Comparison of ENCODE assay signal across 19 cellular contexts in the genomic region with DNA sequence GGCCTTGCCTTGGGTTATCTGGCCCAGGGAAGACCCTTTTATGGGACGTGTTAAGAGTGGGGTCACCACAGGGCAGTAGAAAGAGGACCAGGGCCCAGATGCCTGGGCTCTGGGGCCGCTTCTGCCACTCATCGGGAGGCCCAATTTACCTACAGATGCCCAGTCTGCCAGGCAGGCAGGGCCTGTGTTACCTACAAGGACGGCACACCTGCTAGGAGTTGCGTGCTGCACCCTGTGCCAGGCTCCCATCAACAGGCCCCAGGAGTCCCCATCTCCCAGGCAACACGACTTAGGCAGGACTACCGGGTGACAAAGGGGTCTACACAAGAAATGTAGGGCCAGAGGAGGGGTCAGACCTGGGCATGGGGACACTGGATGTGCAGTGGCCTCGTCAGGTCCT. TPM values are rescaled to one million over a fixed set of nuclear protein-coding genes. Genes with fewer than 3 reads are reported as not detected.
DNase-seq lines count a peak whose midpoint lies in the region; ATAC-seq, FAIRE-seq and TF ChIP-seq lines count a peak whose summit lies in the region.
"Had no signal": no experiment of that assay in that cellular context is flagged by ENCODE, and none has a peak within 500 bp of the region (broad histone marks: within the 10 kb centered on the region; RNA-seq: fewer than 3 reads in every experiment).

No MANE protein-coding gene starts in this region.

- no peaks in the 10 kb centered on the region for H3K79me2 ChIP-seq in GM12878 (ENCODE audit: control insufficient read depth, insufficient read depth, low read length)

- intact Hi-C loops in activated naive CD4-positive, alpha-beta T cell treated with anti-CD3 and anti-CD28 coated beads for 36 hours (cut with micrococcal nuclease), result no loop called here
- intact Hi-C loops in GM12878 (cut with micrococcal nuclease; ENCODE audit: unreplicated experiment), result no loop called here
- intact Hi-C loops in ovary (cut with DNase I), result no loop called here

- H2AFZ ChIP-seq in GM12878 (ENCODE audit: control insufficient read depth, low read depth, low read length), result no peak overlapping the region

- H3K36me3 ChIP-seq in GM12878 (ENCODE audit: control insufficient read depth in 2 of 2, insufficient read depth in 2 of 2, low read length in 1 of 2) (peaks cover 66 to 79% of the 10 kb centered on the region in 2 experiments), ovary (no peaks in the 10 kb centered on the region)

- TF ChIP-seq POLR2A in GM12878 (IDR thresholded peaks at IDR 0.05; ENCODE audit: low read depth, low read length) (peak; percentile 33; the same call in 1 of the 2 replicates), ovary (IDR thresholded peaks at IDR 0.05) (no peak)

- no peak overlapping the region for H3K4me2 ChIP-seq in GM12878 (ENCODE audit: control insufficient read depth, insufficient read depth)

- no peak for TF ChIP-seq RAD21 in GM12878 (IDR thresholded peaks at IDR 0.05; ENCODE audit: insufficient read depth, low read depth, low read length)

- no peaks in the 10 kb centered on the region for H3K4me1 Mint-ChIP-seq in activated naive CD4-positive, alpha-beta T cell treated with anti-CD3 and anti-CD28 coated beads, Interleukin-2, amount 10 ng/mL, durations not matched to agents 7 days and 5 days
- H3K4me1 Mint-ChIP-seq in activated naive CD4-positive, alpha-beta T cell treated with anti-CD3 and anti-CD28 coated beads for 36 hours (ENCODE audit: low read depth), result no peaks in the 10 kb centered on the region

- H3K4me3 ChIP-seq in GM12878, result no peak overlapping the region
- no peak overlapping the region for H3K4me3 ChIP-seq in ovary
- H3K4me3 ChIP-seq: colonic mucosa, gastrocnemius medialis, HAP-1, testis had no signal

- H3K9me3 Mint-ChIP-seq in activated naive CD4-positive, alpha-beta T cell treated with anti-CD3 and anti-CD28 coated beads, Interleukin-2, amount 10 ng/mL, durations not matched to agents 7 days and 5 days, result no peaks in the 10 kb centered on the region
- no peaks in the 10 kb centered on the region for H3K9me3 Mint-ChIP-seq in activated naive CD4-positive, alpha-beta T cell treated with anti-CD3 and anti-CD28 coated beads for 36 hours
- H3K9me3 Mint-ChIP-seq: nephron; T-helper 1 cell treated with Interleukin-12 subunit alpha and Interleukin-12 subunit beta and Interleukin-4 antibody, amounts not matched to agents 30 μg/mL and 1 μg/mL, for 36 hours had no signal

- no peak for TF ChIP-seq CTCF in D721Med (IDR thresholded peaks at IDR 0.05; ENCODE audit: insufficient read depth, missing control alignments)
- TF ChIP-seq CTCF in GM12878 (IDR thresholded peaks at IDR 0.05 in 2 of 3, conservative IDR thresholded peaks at IDR 0.05 in 1 of 3; ENCODE audit: control insufficient read depth in 2 of 3, extremely low read depth in 1 of 3, insufficient read depth in 1 of 3, low read depth in 3 of 3, low read length in 3 of 3), result no peak
- TF ChIP-seq CTCF in ovary (IDR thresholded peaks at IDR 0.05), result no peak

- no peaks in the 10 kb centered on the region for H3K27me3 Mint-ChIP-seq in activated naive CD4-positive, alpha-beta T cell treated with anti-CD3 and anti-CD28 coated beads, Interleukin-2, amount 10 ng/mL, durations not matched to agents 7 days and 5 days
- no peaks in the 10 kb centered on the region for H3K27me3 Mint-ChIP-seq in activated naive CD4-positive, alpha-beta T cell treated with anti-CD3 and anti-CD28 coated beads for 36 hours (ENCODE audit: low read depth)

- in situ Hi-C loops in GM12878 (cut with MboI), result no loop called here

- H3K9ac ChIP-seq in GM12878 (ENCODE audit: control insufficient read depth, insufficient read depth, low read length), result no peak overlapping the region

- FAIRE-seq in D721Med (lab: Jason Lieb, UNC) (no peak), GM12878 (lab: Jason Lieb, UNC) (no peak)
- FAIRE-seq: astrocyte had no signal

- H3K27me3 ChIP-seq in GM12878 (replicated peaks in 1 of 2; ENCODE audit: control insufficient read depth in 2 of 2, insufficient read depth in 2 of 2, low read length in 1 of 2), result no peaks in the 10 kb centered on the region
- H3K27me3 ChIP-seq in ovary, result no peaks in the 10 kb centered on the region
- H3K27me3 ChIP-seq: colonic mucosa, gastrocnemius medialis, testis had no signal

- ATAC-seq in GM12878 (no peak), HG03432 (IDR thresholded peaks at IDR 0.05; ENCODE audit: unreplicated experiment) (no peak)
- ATAC-seq: activated CD4-positive, CD25-positive, alpha-beta regulatory T cell treated with anti-CD3 and anti-CD28 coated beads, Interleukin-2, amount 50 U/mL, for 24 hours; gastrocnemius medialis had no signal

- H3K9me3 ChIP-seq in GM12878 (replicated peaks; ENCODE audit: control insufficient read depth, insufficient read depth, low read length) (no peaks in the 10 kb centered on the region), ovary (no peaks in the 10 kb centered on the region)
- H3K9me3 ChIP-seq: colonic mucosa, gastrocnemius medialis, HAP-1, testis had no signal

- RAD21 ChIA-PET in GM12878 (lab: Charles Lee; ENCODE audit: unreplicated experiment), result no interaction called here

- POLR2A ChIA-PET in GM12878 (lab: Charles Lee), result no interaction called here

- H3K27ac ChIP-seq in GM12878 (ENCODE audit: control insufficient read depth, insufficient read depth) (no peak overlapping the region), ovary (no peak overlapping the region)
- H3K27ac ChIP-seq: colonic mucosa, gastrocnemius medialis, testis had no signal

- peaks cover 60% of the 10 kb centered on the region for H3K36me3 Mint-ChIP-seq in activated naive CD4-positive, alpha-beta T cell treated with anti-CD3 and anti-CD28 coated beads, Interleukin-2, amount 10 ng/mL, durations not matched to agents 7 days and 5 days
- peaks cover 24% of the 10 kb centered on the region for H3K36me3 Mint-ChIP-seq in activated naive CD4-positive, alpha-beta T cell treated with anti-CD3 and anti-CD28 coated beads for 36 hours (ENCODE audit: low read depth)

- H3K27ac Mint-ChIP-seq in activated naive CD4-positive, alpha-beta T cell treated with anti-CD3 and anti-CD28 coated beads, Interleukin-2, amount 10 ng/mL, durations not matched to agents 7 days and 5 days, result peak overlapping the region; percentile 37
- no peak overlapping the region for H3K27ac Mint-ChIP-seq in activated naive CD4-positive, alpha-beta T cell treated with anti-CD3 and anti-CD28 coated beads for 36 hours
- H3K27ac Mint-ChIP-seq: nephron; T-helper 1 cell treated with Interleukin-12 subunit alpha and Interleukin-12 subunit beta and Interleukin-4 antibody, amounts not matched to agents 30 μg/mL and 1 μg/mL, for 36 hours had no signal

- BruUV-seq in GM12878 (replicated peaks; lab: Mats Ljungman, UMichigan), result no TSS peak

- CTCF ChIA-PET in activated naive CD4-positive, alpha-beta T cell treated with anti-CD3 and anti-CD28 coated beads, Interleukin-2, amount 10 ng/mL, durations not matched to agents 7 days and 5 days (lab: Charles Lee), result no interaction called here
- CTCF ChIA-PET in activated naive CD4-positive, alpha-beta T cell treated with anti-CD3 and anti-CD28 coated beads for 36 hours (lab: Charles Lee), result no interaction called here
- CTCF ChIA-PET in GM12878 (lab: Yijun Ruan, JAX), result interaction anchor here (0.6 kb wide), 1 partner anchor 183 kb away, joined by 3 read pairs; no protein-coding TSS in a partner anchor

- no peak for TF ChIP-seq EP300 in GM12878 (IDR thresholded peaks at IDR 0.05; ENCODE audit: borderline replicate concordance in 1 of 2, control insufficient read depth in 1 of 2, low read depth in 2 of 2, low read length in 2 of 2)
- TF ChIP-seq EP300 in ovary (IDR thresholded peaks at IDR 0.05), result no peak

- peak; percentile 5 for DNase-seq in activated naive CD4-positive, alpha-beta T cell treated with anti-CD3 and anti-CD28 coated beads, Interleukin-2, amount 10 ng/mL, durations not matched to agents 7 days and 5 days
- DNase-seq in activated naive CD4-positive, alpha-beta T cell treated with anti-CD3 and anti-CD28 coated beads for 36 hours, result no peak
- DNase-seq in D721Med (ENCODE audit: insufficient read length, low spot score) (peak; percentile 9), GM12878 (ENCODE audit: low read depth, low spot score) (no peak), ovary (peak in 3 of 5 donors; percentile 9 to 30 (median 14)), DMS53 treated with DMSO at 0.1 percent for 48 hours (lab: John Stamatoyannopoulos, UW; ENCODE audit: unreplicated experiment) (no peak), T-helper 9 cell (no peak)
- DNase-seq: colonic mucosa, GDM1, NCI-H1436 treated with DMSO at 0.1 percent for 48 hours, NCI-H345 had no signal

- no peak overlapping the region for H3K4me3 Mint-ChIP-seq in activated naive CD4-positive, alpha-beta T cell treated with anti-CD3 and anti-CD28 coated beads, Interleukin-2, amount 10 ng/mL, durations not matched to agents 7 days and 5 days
- H3K4me3 Mint-ChIP-seq in activated naive CD4-positive, alpha-beta T cell treated with anti-CD3 and anti-CD28 coated beads for 36 hours, result no peak overlapping the region
- H3K4me3 Mint-ChIP-seq: nephron; T-helper 1 cell treated with Interleukin-12 subunit alpha and Interleukin-12 subunit beta and Interleukin-4 antibody, amounts not matched to agents 30 μg/mL and 1 μg/mL, for 36 hours had no signal

- SMC1A ChIA-PET in GM12878 (lab: Charles Lee; ENCODE audit: uncharacterized antibody, unreplicated experiment), result no interaction called here

- no peaks in the 10 kb centered on the region for H3K4me1 ChIP-seq in GM12878 (ENCODE audit: control insufficient read depth, insufficient read depth, low read length)
- H3K4me1 ChIP-seq in ovary (ENCODE audit: insufficient read depth), result no peaks in the 10 kb centered on the region
- H3K4me1 ChIP-seq: colonic mucosa, HAP-1 had no signal

- peaks cover 3% of the 10 kb centered on the region; the same call in 1 of the 2 replicates for H4K20me1 ChIP-seq in GM12878 (ENCODE audit: control insufficient read depth, insufficient read depth)

- WGBS in GM12878 (ENCODE audit: insufficient coverage, insufficient replicate concordance, low lambda C conversion rate, missing lambda C conversion rate), result 88% methylated on average over 8 of the region's 8 CpGs
- 90 to 94% (median 93%) methylated on average over 8 of the region's 8 CpGs for WGBS in ovary, 3 donors

RNA-seq across cellular contexts. Expression of gene WDR1, which starts 34.6 kb away (rescaled TPM):
- total RNA-seq in activated naive CD4-positive, alpha-beta T cell treated with anti-CD3 and anti-CD28 coated beads for 36 hours, result 100 to 1,000 TPM; 271 to 295 TPM
- 70.7 and 75.4 TPM in 2 replicates for total RNA-seq in GM12878 (2013; cell fraction: nucleolus; rRNA removed)
- total RNA-seq in GM12878 (2014; rRNA removed), result 250 and 290 TPM in 2 replicates
- total RNA-seq in GM12878 (2014; rRNA removed; fragmentation: Illumina TruSeq; extraction: Trizol), result 202 and 221 TPM in 2 replicates
- 397 and 420 TPM in 2 replicates for total RNA-seq in GM12878 (2021)
- polyA plus RNA-seq in GM12878 (2011; ENCODE audit: low read depth), result 99.8 TPM
- 297 and 322 TPM in 2 replicates for polyA plus RNA-seq in GM12878 (2011; rRNA removed)
- polyA plus RNA-seq in GM12878 (2011; cell fraction: cytosol; rRNA removed), result 401 and 501 TPM in 2 replicates
- polyA plus RNA-seq in GM12878 (2011; cell fraction: nucleus; rRNA removed), result 291 and 412 TPM in 2 replicates
- 164 and 182 TPM in 2 replicates for polyA plus RNA-seq in GM12878 (2012)
- polyA plus RNA-seq in GM12878 (2014; fragmentation: Illumina TruSeq; extraction: Trizol), result 289 and 325 TPM in 2 replicates
- polyA plus RNA-seq in GM12878 (2014; fragmentation: Nextera tagmentation; extraction: Ambion mirVana), result 10 to 100 TPM; 28.5 to 57.1 TPM
- 276 and 292 TPM in 2 replicates for polyA plus RNA-seq in GM12878 (2014; rRNA removed)
- 100 to 1,000 TPM; 334 to 348 TPM for polyA plus RNA-seq in GM12878 (2016; fragmentation: Nextera tagmentation; extraction: Ambion mirVana)
- 278 and 351 TPM in 2 replicates for polyA minus RNA-seq in GM12878 (2011; rRNA and poly(A)+ RNA removed)
- 100.0 and 127 TPM in 2 replicates for polyA minus RNA-seq in GM12878 (2011; cell fraction: cytosol; rRNA and poly(A)+ RNA removed)
- polyA minus RNA-seq in GM12878 (2011; cell fraction: nucleus; rRNA and poly(A)+ RNA removed), result 60.9 and 119 TPM in 2 replicates
- 100 to 1,000 TPM in 5 of 7 donors, 10 to 100 TPM in 2; 67.2 to 352 (median 260) TPM for total RNA-seq in ovary
- 100 to 1,000 TPM; 140 to 351 TPM for polyA plus RNA-seq in ovary

Comparison
In these comparisons a context has a peak if more than half of its experiments do, and no peak if none do; other contexts are left out.
1. DNase-seq: peak in activated naive CD4-positive, alpha-beta T cell treated with anti-CD3 and anti-CD28 coated beads, Interleukin-2, amount 10 ng/mL, durations not matched to agents 7 days and 5 days (single experiment), D721Med (single experiment) and ovary (3 of 5); none in activated naive CD4-positive, alpha-beta T cell treated with anti-CD3 and anti-CD28 coated beads for 36 hours (single experiment), GM12878 (single experiment), DMS53 treated with DMSO at 0.1 percent for 48 hours (single experiment) and T-helper 9 cell (single experiment).